ENCODE assay signal across 16 cellular contexts in genomic region chr6:16918586-16918985, GRCh38.
"Had no signal": no experiment of that assay in that cellular context is flagged by ENCODE, and none has a peak within 500 bp of the region (broad histone marks: within the 10 kb centered on the region; RNA-seq: fewer than 3 reads in every experiment).

No MANE protein-coding gene starts in this region.

- H2AFZ ChIP-seq: parathyroid adenoma had no signal

- H3K4me1 ChIP-seq: breast epithelium, parathyroid adenoma had no signal

- DNase-seq: activated CD4-positive, alpha-beta T cell treated with anti-CD3 and anti-CD28 coated beads, Interleukin-2, amount 50 U/mL, for 48 hours; activated naive CD4-positive, alpha-beta T cell treated with Interleukin-2 at 50 U/mL for 16 hours; aorta; dermis blood vessel endothelial cell; left colon; naive B cell; stimulated activated CD4-positive, alpha-beta T cell treated with anti-CD3 and anti-CD28 coated beads, Interleukin-12 subunit alpha, Interleukin-12 subunit beta, amount 100 ng/mL, for 4 hours; stimulated activated CD4-positive, alpha-beta T cell treated with anti-CD3 and anti-CD28 coated beads, Interleukin-2, amount 100 ng/mL, for 24 hours; T-helper 9 cell had no signal

- ATAC-seq: activated T-helper 17 cell treated with anti-CD3 and anti-CD28 coated beads, Interleukin-2, amount 50 U/mL, for 72 hours; left colon; stimulated activated effector memory CD8-positive, alpha-beta T cell treated with anti-CD3 and anti-CD28 coated beads, Interleukin-12 subunit alpha, Interleukin-12 subunit beta, amount 100 ng/mL, for 72 hours had no signal

- H3K27ac Mint-ChIP-seq: activated T-helper 17 cell treated with anti-CD3 and anti-CD28 coated beads, Interleukin-2, amount 50 U/mL, for 72 hours; naive B cell; stimulated activated effector memory CD8-positive, alpha-beta T cell treated with anti-CD3 and anti-CD28 coated beads, Interleukin-12 subunit alpha, Interleukin-12 subunit beta, amount 100 ng/mL, for 72 hours had no signal

- H3K4me1 Mint-ChIP-seq: activated T-helper 17 cell treated with anti-CD3 and anti-CD28 coated beads, Interleukin-2, amount 50 U/mL, for 72 hours; naive B cell; stimulated activated effector memory CD8-positive, alpha-beta T cell treated with anti-CD3 and anti-CD28 coated beads, Interleukin-12 subunit alpha, Interleukin-12 subunit beta, amount 100 ng/mL, for 72 hours had no signal

- H3K36me3 Mint-ChIP-seq: naive B cell; stimulated activated effector memory CD8-positive, alpha-beta T cell treated with anti-CD3 and anti-CD28 coated beads, Interleukin-12 subunit alpha, Interleukin-12 subunit beta, amount 100 ng/mL, for 72 hours had no signal

- H3K36me3 ChIP-seq: breast epithelium had no signal

- H3K79me2 ChIP-seq: parathyroid adenoma had no signal

- H3K4me3 Mint-ChIP-seq: activated T-helper 17 cell treated with anti-CD3 and anti-CD28 coated beads, Interleukin-2, amount 50 U/mL, for 72 hours; naive B cell; stimulated activated effector memory CD8-positive, alpha-beta T cell treated with anti-CD3 and anti-CD28 coated beads, Interleukin-12 subunit alpha, Interleukin-12 subunit beta, amount 100 ng/mL, for 72 hours had no signal

- H3K4me3 ChIP-seq: breast epithelium had no signal

- H3K9me3 Mint-ChIP-seq: activated T-helper 17 cell treated with anti-CD3 and anti-CD28 coated beads, Interleukin-2, amount 50 U/mL, for 72 hours had no signal

- FAIRE-seq: islet of Langerhans had no signal

- H3K27me3 ChIP-seq: breast epithelium had no signal

- H3K9ac ChIP-seq: parathyroid adenoma had no signal

- H3K27ac ChIP-seq: breast epithelium, epithelial cell of prostate, parathyroid adenoma, VCaP had no signal
